In genomic region chr5:143263272-143263810, GRCh38 we compare ENCODE assay signal across 1 cellular context.
TF ChIP-seq lines count a peak whose summit lies in the region.

No MANE protein-coding gene starts in this region.

TF ChIP-seq in GM12878, 131 proteins besides CTCF, POLR2A, EP300 and RAD21 (continued from another document):
- peak; percentile 11 for TF ChIP-seq BCL3 (IDR thresholded peaks at IDR 0.05; ENCODE audit: borderline replicate concordance, insufficient read depth, low read depth, low read length, poor library complexity, severe bottlenecking)
- TF ChIP-seq CREM (IDR thresholded peaks at IDR 0.05; ENCODE audit: low read depth): 0 out of 2 replicates have a peak, but pooled peaks have one; percentile 11
- TF ChIP-seq ZZZ3 (IDR thresholded peaks at IDR 0.05; ENCODE audit: control insufficient read depth, insufficient read length, low read depth): no peak
